Comparison of ENCODE assay signal across 1 cellular context in genomic region chr10:71815515-71816130, GRCh38.
TF ChIP-seq lines count a peak whose summit lies in the region.

No MANE protein-coding gene starts in this region.

TF ChIP-seq in GM23338, 12 proteins besides CTCF, POLR2A, EP300 and RAD21:
- TF ChIP-seq EZH2phosphoT487 (IDR thresholded peaks at IDR 0.05; ENCODE audit: unreplicated experiment): no peak
- no peak for TF ChIP-seq POLR2AphosphoS5 (IDR thresholded peaks at IDR 0.05; ENCODE audit: low read depth)
- no peak for TF ChIP-seq ZNF114 (CRISPR knock-in tag; IDR thresholded peaks at IDR 0.05)
- no peak for TF ChIP-seq STAT1 (IDR thresholded peaks at IDR 0.05; ENCODE audit: unreplicated experiment)
- TF ChIP-seq NANOG (IDR thresholded peaks at IDR 0.05; ENCODE audit: borderline replicate concordance): no peak
- no peak for TF ChIP-seq CREB1 (CRISPR knock-in tag; IDR thresholded peaks at IDR 0.05; ENCODE audit: low read depth)
TF ChIP-seq in GM23338: peak in this region for 0.
